Comparison of ENCODE assay signal across 1 cellular context in genomic region chr3:83968386-83968785, GRCh38.
TF ChIP-seq lines count a peak whose summit lies in the region.

No MANE protein-coding gene starts in this region.

TF ChIP-seq in WTC11, 78 proteins besides CTCF, POLR2A, EP300 and RAD21 (continued from another document):
- TF ChIP-seq ARID4B (CRISPR knock-in tag; IDR thresholded peaks at IDR 0.05; ENCODE audit: borderline replicate concordance) = no peak
- TF ChIP-seq STAT6 (CRISPR knock-in tag; conservative IDR thresholded peaks at IDR 0.05; ENCODE audit: low read depth) = no peak
- TF ChIP-seq NR3C1 (CRISPR knock-in tag; conservative IDR thresholded peaks at IDR 0.05; ENCODE audit: low read depth) = no peak
- no peak for TF ChIP-seq SMAD4 (CRISPR knock-in tag; IDR thresholded peaks at IDR 0.05)
- TF ChIP-seq NFE2L1 (CRISPR knock-in tag; IDR thresholded peaks at IDR 0.05) = no peak
